Comparison of ENCODE assay signal across 1 cellular context in the genomic region with DNA sequence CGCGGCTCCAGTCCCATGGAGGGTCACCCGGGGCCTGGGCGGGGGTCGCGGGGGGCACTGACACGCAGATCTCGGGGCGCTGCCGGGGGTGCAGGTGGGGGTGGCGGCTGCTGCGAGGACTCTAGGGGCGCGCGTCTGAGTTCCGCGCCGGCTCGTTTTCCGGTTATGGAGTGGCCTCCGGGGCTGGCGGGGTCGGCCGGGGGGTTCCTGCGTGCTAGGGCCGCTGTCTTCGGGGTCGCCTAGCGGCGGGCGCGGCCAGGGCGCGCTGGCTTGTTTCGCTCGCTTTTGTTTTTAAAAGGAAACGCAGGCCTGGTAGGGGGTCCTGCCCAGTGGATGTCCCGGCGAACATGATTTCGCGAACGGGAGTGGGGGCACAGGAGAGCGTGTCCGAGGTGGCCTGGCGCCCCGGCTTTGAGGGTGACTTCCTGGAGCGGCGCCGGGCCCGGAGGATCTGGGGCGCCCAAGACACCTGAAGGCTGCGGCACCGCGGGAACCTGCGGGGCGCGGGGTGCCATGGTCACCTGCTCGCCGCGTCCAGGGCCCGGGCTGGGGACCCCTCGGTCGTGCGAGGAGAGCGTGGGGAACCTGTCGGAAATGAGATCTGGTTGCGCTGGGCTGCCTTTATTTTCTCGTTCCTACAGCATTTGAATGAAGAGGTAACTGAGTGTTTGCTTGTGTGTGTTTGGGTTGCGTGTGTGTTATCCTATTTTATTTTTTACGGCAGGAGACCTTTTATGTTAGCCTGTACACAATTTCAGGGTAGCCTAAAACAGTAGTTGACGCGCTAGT.
TF ChIP-seq lines count a peak whose summit lies in the region.

No MANE protein-coding gene starts in this region.

TF ChIP-seq in HEK293, 187 proteins besides CTCF, POLR2A, EP300 and RAD21 (continued from another document):
- TF ChIP-seq YY1 (tag by site-specific recombination; IDR thresholded peaks at IDR 0.05) (peak; percentile 26; the same call in 1 of the 2 replicates), EGR2 (tag by site-specific recombination; IDR thresholded peaks at IDR 0.05; ENCODE audit: low read depth) (no peak), ZFHX2 (tag by site-specific recombination; conservative IDR thresholded peaks at IDR 0.05) (no peak), GLIS1 (tag by site-specific recombination; IDR thresholded peaks at IDR 0.05) (peak; percentile 27), ZNF10 (tag by site-specific recombination; IDR thresholded peaks at IDR 0.05) (no peak), ZBTB26 (tag by site-specific recombination; optimal IDR thresholded peaks at IDR 0.05) (peak; percentile 63), PATZ1 (tag by site-specific recombination; IDR thresholded peaks at IDR 0.05) (peak; percentile 59), ZBTB8A (tag by site-specific recombination; IDR thresholded peaks at IDR 0.05) (peak; percentile 36; the same call in 1 of the 2 replicates), ZIC2 (tag by site-specific recombination; IDR thresholded peaks at IDR 0.05) (peak; percentile 62), ZEB2 (tag by site-specific recombination; IDR thresholded peaks at IDR 0.05) (peak; percentile 57), ZNF335 (tag by site-specific recombination; conservative IDR thresholded peaks at IDR 0.05) (peak; percentile 62), ZNF48 (tag by site-specific recombination; IDR thresholded peaks at IDR 0.05) (no peak), KLF9 (tag by site-specific recombination; IDR thresholded peaks at IDR 0.05; ENCODE audit: low read depth) (no peak), ZNF239 (tag by site-specific recombination; IDR thresholded peaks at IDR 0.05) (no peak), ZBTB20 (tag by site-specific recombination; IDR thresholded peaks at IDR 0.05) (peak; percentile 76; the same call in 1 of the 2 replicates), GLIS2 (tag by site-specific recombination; IDR thresholded peaks at IDR 0.05) (peak; percentile 77)
- TF ChIP-seq, protein P1, sequence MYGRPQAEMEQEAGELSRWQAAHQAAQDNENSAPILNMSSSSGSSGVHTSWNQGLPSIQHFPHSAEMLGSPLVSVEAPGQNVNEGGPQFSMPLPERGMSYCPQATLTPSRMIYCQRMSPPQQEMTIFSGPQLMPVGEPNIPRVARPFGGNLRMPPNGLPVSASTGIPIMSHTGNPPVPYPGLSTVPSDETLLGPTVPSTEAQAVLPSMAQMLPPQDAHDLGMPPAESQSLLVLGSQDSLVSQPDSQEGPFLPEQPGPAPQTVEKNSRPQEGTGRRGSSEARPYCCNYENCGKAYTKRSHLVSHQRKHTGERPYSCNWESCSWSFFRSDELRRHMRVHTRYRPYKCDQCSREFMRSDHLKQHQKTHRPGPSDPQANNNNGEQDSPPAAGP (tag by site-specific recombination; IDR thresholded peaks at IDR 0.05) = peak; percentile 16; the same call in 1 of the 2 replicates
- TF ChIP-seq, protein P2, sequence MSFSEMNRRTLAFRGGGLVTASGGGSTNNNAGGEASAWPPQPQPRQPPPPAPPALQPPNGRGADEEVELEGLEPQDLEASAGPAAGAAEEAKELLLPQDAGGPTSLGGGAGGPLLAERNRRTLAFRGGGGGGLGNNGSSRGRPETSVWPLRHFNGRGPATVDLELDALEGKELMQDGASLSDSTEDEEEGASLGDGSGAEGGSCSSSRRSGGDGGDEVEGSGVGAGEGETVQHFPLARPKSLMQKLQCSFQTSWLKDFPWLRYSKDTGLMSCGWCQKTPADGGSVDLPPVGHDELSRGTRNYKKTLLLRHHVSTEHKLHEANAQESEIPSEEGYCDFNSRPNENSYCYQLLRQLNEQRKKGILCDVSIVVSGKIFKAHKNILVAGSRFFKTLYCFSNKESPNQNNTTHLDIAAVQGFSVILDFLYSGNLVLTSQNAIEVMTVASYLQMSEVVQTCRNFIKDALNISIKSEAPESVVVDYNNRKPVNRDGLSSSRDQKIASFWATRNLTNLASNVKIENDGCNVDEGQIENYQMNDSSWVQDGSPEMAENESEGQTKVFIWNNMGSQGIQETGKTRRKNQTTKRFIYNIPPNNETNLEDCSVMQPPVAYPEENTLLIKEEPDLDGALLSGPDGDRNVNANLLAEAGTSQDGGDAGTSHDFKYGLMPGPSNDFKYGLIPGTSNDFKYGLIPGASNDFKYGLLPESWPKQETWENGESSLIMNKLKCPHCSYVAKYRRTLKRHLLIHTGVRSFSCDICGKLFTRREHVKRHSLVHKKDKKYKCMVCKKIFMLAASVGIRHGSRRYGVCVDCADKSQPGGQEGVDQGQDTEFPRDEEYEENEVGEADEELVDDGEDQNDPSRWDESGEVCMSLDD (tag by site-specific recombination; IDR thresholded peaks at IDR 0.05) = peak; percentile 87
